In genomic region chr10:11208908-11209809, GRCh38 we compare ENCODE assay signal across 9 cellular contexts.
A peak's percentile ranks its signal among the peaks of the same experiment; 100 is the strongest.
DNase-seq lines count a peak whose midpoint lies in the region; ATAC-seq, FAIRE-seq and TF ChIP-seq lines count a peak whose summit lies in the region.
"Had no signal": no experiment of that assay in that cellular context is flagged by ENCODE, and none has a peak within 500 bp of the region (broad histone marks: within the 10 kb centered on the region; RNA-seq: fewer than 3 reads in every experiment).

No MANE protein-coding gene starts in this region.

- H3K27me3 ChIP-seq in H7 (ENCODE audit: control insufficient read depth, insufficient read depth, low read length) = no peaks in the 10 kb centered on the region

- no peak for TF ChIP-seq CTCF in GM12865 (IDR thresholded peaks at IDR 0.05; ENCODE audit: insufficient read depth, low read depth, low read length, missing control alignments)
- no peak for TF ChIP-seq CTCF in Calu3 (IDR thresholded peaks at IDR 0.05; ENCODE audit: unreplicated experiment)
- TF ChIP-seq CTCF in D721Med (IDR thresholded peaks at IDR 0.05; ENCODE audit: insufficient read depth, missing control alignments) = no peak

- no peaks in the 10 kb centered on the region for H3K27me3 Mint-ChIP-seq in effector memory CD8-positive, alpha-beta T cell
- H3K27me3 Mint-ChIP-seq in Calu3 (ENCODE audit: unreplicated experiment) = peaks cover 15% of the 10 kb centered on the region

- DNase-seq in GM12865 (ENCODE audit: low read depth) (peak; percentile 85), Calu3 (no peak), DMS114 treated with DMSO at 0.1 percent for 48 hours (lab: John Stamatoyannopoulos, UW; ENCODE audit: unreplicated experiment) (no peak), D721Med (ENCODE audit: insufficient read length, low spot score) (no peak), H7 (no peak)
- no peak for DNase-seq in effector memory CD8-positive, alpha-beta T cell
- DNase-seq: NCI-H2107 had no signal

- H3K27ac Mint-ChIP-seq in effector memory CD8-positive, alpha-beta T cell = peak overlapping the region; percentile 95 to 97
- H3K27ac Mint-ChIP-seq in Calu3 (ENCODE audit: unreplicated experiment) = no peak overlapping the region

- CTCF ChIA-PET in Calu3 (lab: Charles Lee) = no interaction called here

- H3K4me3 ChIP-seq in GM12865 (ENCODE audit: low read depth, low read length) (peak overlapping the region; percentile 27), H7 (ENCODE audit: insufficient read depth, low read depth, low read length) (no peak overlapping the region)

- intact Hi-C loops in Calu3 (cut with micrococcal nuclease; ENCODE audit: unreplicated experiment) = no loop called here

- no TSS peak for BruUV-seq in Calu3 (replicated peaks; lab: Mats Ljungman, UMichigan)

- H3K4me1 Mint-ChIP-seq in effector memory CD8-positive, alpha-beta T cell (ENCODE audit: low read depth in 2 of 2) = peaks cover 92 to 97% of the 10 kb centered on the region in 2 donors
- H3K4me1 Mint-ChIP-seq in Calu3 (ENCODE audit: low read depth, unreplicated experiment) = no peaks in the 10 kb centered on the region

- H3K36me3 ChIP-seq in H7 (replicated peaks; ENCODE audit: control insufficient read depth, insufficient read depth, low read length) = no peaks in the 10 kb centered on the region

- ATAC-seq in GM19467 (IDR thresholded peaks at IDR 0.05; ENCODE audit: unreplicated experiment) (peak; percentile 46), HG03378 (IDR thresholded peaks at IDR 0.05; ENCODE audit: unreplicated experiment) (peak; percentile 71)
- ATAC-seq in effector memory CD8-positive, alpha-beta T cell (replicated peaks) = peak; percentile 42

- H3K4me3 Mint-ChIP-seq in effector memory CD8-positive, alpha-beta T cell = peak overlapping the region; percentile 79 to 81
- H3K4me3 Mint-ChIP-seq in Calu3 (ENCODE audit: low read depth, unreplicated experiment) = no peak overlapping the region

- H3K9me3 Mint-ChIP-seq in effector memory CD8-positive, alpha-beta T cell = no peaks in the 10 kb centered on the region
- no peaks in the 10 kb centered on the region for H3K9me3 Mint-ChIP-seq in Calu3 (ENCODE audit: low read depth, unreplicated experiment)

- peaks cover 100% of the 10 kb centered on the region for H3K36me3 Mint-ChIP-seq in effector memory CD8-positive, alpha-beta T cell (ENCODE audit: insufficient read depth)
- no peaks in the 10 kb centered on the region for H3K36me3 Mint-ChIP-seq in Calu3 (ENCODE audit: insufficient read depth, unreplicated experiment)

- FAIRE-seq in D721Med (lab: Jason Lieb, UNC) = no peak
